Comparison of ENCODE assay signal across 27 cellular contexts in genomic region chr14:88799522-88799921, GRCh38. TPM values are rescaled to one million over a fixed set of nuclear protein-coding genes. Genes with fewer than 3 reads are reported as not detected.
DNase-seq lines count a peak whose midpoint lies in the region; ATAC-seq, FAIRE-seq and TF ChIP-seq lines count a peak whose summit lies in the region.
"Had no signal": no experiment of that assay in that cellular context is flagged by ENCODE, and none has a peak within 500 bp of the region (broad histone marks: within the 10 kb centered on the region; RNA-seq: fewer than 3 reads in every experiment).

No MANE protein-coding gene starts in this region.

- BruUV-seq in IMR-90 (replicated peaks; lab: Mats Ljungman, UMichigan): no TSS peak

- dilution Hi-C loops in IMR-90 (cut with HindIII; ENCODE audit: low sequenced_read_pairs, unreplicated experiment): no loop called here

- no peak overlapping the region for H4K5ac ChIP-seq in IMR-90 (ENCODE audit: low read depth, low read length)

- H2BK15ac ChIP-seq in IMR-90 (ENCODE audit: low read depth, low read length): no peak overlapping the region

- 19% methylated on average over 5 of the region's 5 CpGs for WGBS in A549 (ENCODE audit: missing lambda C conversion rate)
- no CpG with 5 or more reads among the region's 5 CpGs for WGBS in IMR-90 (ENCODE audit: extremely low coverage in 2 of 2, insufficient read length in 1 of 2), 2 experiments

- H2BK120ac ChIP-seq in IMR-90 (ENCODE audit: low read depth, low read length): no peak overlapping the region

- TF ChIP-seq CTCF in A549 (IDR thresholded peaks at IDR 0.05) (no peak), IMR-90 (conservative IDR thresholded peaks at IDR 0.05; ENCODE audit: low read depth, low read length) (no peak)

- no peaks in the 10 kb centered on the region for H3K36me3 ChIP-seq in IMR-90 (ENCODE audit: control insufficient read depth, insufficient read depth, low read length)
- no peaks in the 10 kb centered on the region for H3K36me3 ChIP-seq in iPS-15b (ENCODE audit: control insufficient read depth, insufficient read depth, low read length)
- H3K36me3 ChIP-seq: BLaER1 had no signal

- no peak for DNase-seq in A549 (ENCODE audit: low read depth in 1 of 2, low spot score in 1 of 2)
- no peak for DNase-seq in IMR-90
- DNase-seq in NCI-H1436 treated with DMSO at 0.1 percent for 48 hours (lab: John Stamatoyannopoulos, UW): no peak
- no peak for DNase-seq in globus pallidus (ENCODE audit: low spot score)
- DNase-seq: 8988T; ACHN; BE2C; C1 segment of cervical spinal cord; CD4-positive, alpha-beta memory T cell; CD4-positive, CD25-positive, alpha-beta regulatory T cell; CD8-positive, alpha-beta memory T cell; COR-L47; DMS 273 treated with DMSO at 0.1 percent for 48 hours; DMS153; DMS53; DMS79; DND-41; EL; GDM1 had no signal

- POLR2A ChIA-PET in A549 (lab: Yijun Ruan, JAX): no interaction called here
- POLR2A ChIA-PET in IMR-90 (lab: Charles Lee; ENCODE audit: unreplicated experiment): no interaction called here

- H4K20me1 ChIP-seq in IMR-90 (ENCODE audit: insufficient read depth, low read length): no peaks in the 10 kb centered on the region
- H4K20me1 ChIP-seq: BLaER1 had no signal

- no peak overlapping the region for H4K8ac ChIP-seq in IMR-90 (ENCODE audit: low read depth in 2 of 2, low read length in 2 of 2)

- no peaks in the 10 kb centered on the region for H3K4me1 ChIP-seq in A549
- no peaks in the 10 kb centered on the region for H3K4me1 ChIP-seq in IMR-90 (ENCODE audit: control insufficient read depth, insufficient read depth, low read length)
- no peaks in the 10 kb centered on the region for H3K4me1 ChIP-seq in iPS-15b (ENCODE audit: control insufficient read depth, insufficient read depth, low read length)
- H3K4me1 ChIP-seq: BLaER1 had no signal

- in situ Hi-C loops in IMR-90 (cut with MboI; ENCODE audit: low sequenced_read_pairs): no loop called here

- ATAC-seq in A549 (no peak), IMR-90 (ENCODE audit: low read depth) (no peak)
- ATAC-seq: GM12878 had no signal

- TF ChIP-seq EP300 in A549 (IDR thresholded peaks at IDR 0.05): no peak

- H3K27ac ChIP-seq in A549 (no peak overlapping the region), IMR-90 (ENCODE audit: insufficient read depth, low read length) (no peak overlapping the region)
- H3K27ac ChIP-seq: BLaER1 had no signal

- no peak overlapping the region for H4K91ac ChIP-seq in IMR-90 (ENCODE audit: insufficient read depth, low read depth, low read length)

- H3K9me1 ChIP-seq in IMR-90 (ENCODE audit: insufficient read depth, low read length): no peaks in the 10 kb centered on the region

- no peak overlapping the region for H3K4me3 ChIP-seq in A549
- H3K4me3 ChIP-seq in IMR-90 (ENCODE audit: insufficient read depth, low read depth, low read length): no peak overlapping the region
- no peak overlapping the region for H3K4me3 ChIP-seq in iPS-15b (ENCODE audit: low read depth, low read length)
- H3K4me3 ChIP-seq: BLaER1, GM12878 had no signal

- no peak overlapping the region for H2BK5ac ChIP-seq in IMR-90 (ENCODE audit: low read depth, low read length, poor library complexity, severe bottlenecking)

- no peak overlapping the region for H3K23ac ChIP-seq in IMR-90 (ENCODE audit: low read depth, low read length)

- H3K4me2 ChIP-seq in A549: no peak overlapping the region
- no peak overlapping the region for H3K4me2 ChIP-seq in IMR-90 (ENCODE audit: low read depth, low read length)
- H3K4me2 ChIP-seq: BLaER1 had no signal

- H2AK9ac ChIP-seq in IMR-90 (replicated peaks; ENCODE audit: low read depth, low read length, poor library complexity): no peak overlapping the region

- TF ChIP-seq POLR2A in A549 (IDR thresholded peaks at IDR 0.05; ENCODE audit: low read length) (no peak), IMR-90 (IDR thresholded peaks at IDR 0.05; ENCODE audit: low read depth, low read length) (no peak)

- no peak overlapping the region for H2BK20ac ChIP-seq in IMR-90 (ENCODE audit: low read depth, low read length)

- no peaks in the 10 kb centered on the region for H3K27me3 ChIP-seq in IMR-90 (ENCODE audit: control insufficient read depth, insufficient read depth, low read length)
- H3K27me3 ChIP-seq in iPS-15b (ENCODE audit: control insufficient read depth, insufficient read depth, low read length): peaks cover 6% of the 10 kb centered on the region
- H3K27me3 ChIP-seq: BE2C, BLaER1 had no signal

- no peaks in the 10 kb centered on the region for H3K9me3 ChIP-seq in A549
- H3K9me3 ChIP-seq in IMR-90 (ENCODE audit: control insufficient read depth, insufficient read depth, low read length): no peaks in the 10 kb centered on the region
- H3K9me3 ChIP-seq in iPS-15b (ENCODE audit: control insufficient read depth, insufficient read depth, low read length): no peaks in the 10 kb centered on the region
- H3K9me3 ChIP-seq: BLaER1 had no signal

- H3K9ac ChIP-seq in IMR-90 (ENCODE audit: low read depth, low read length) (no peak overlapping the region), iPS-15b (ENCODE audit: low read depth, low read length) (peak overlapping the region; percentile 1)
- H3K9ac ChIP-seq: BLaER1 had no signal

- TF ChIP-seq RAD21 in A549 (conservative IDR thresholded peaks at IDR 0.05 in 1 of 2, IDR thresholded peaks at IDR 0.05 in 1 of 2): no peak
- TF ChIP-seq RAD21 in IMR-90 (IDR thresholded peaks at IDR 0.05; ENCODE audit: low read length): no peak

- no peak overlapping the region for H3K18ac ChIP-seq in IMR-90 (ENCODE audit: low read depth, low read length)

- H3K4ac ChIP-seq in IMR-90 (ENCODE audit: low read depth, low read length): no peak overlapping the region

- FAIRE-seq in A549 (lab: Jason Lieb, UNC): no peak
- FAIRE-seq: A204.1, GM12878, GM12892, GM18507 had no signal

- CTCF ChIA-PET in A549 (lab: Yijun Ruan, JAX) (no interaction called here), IMR-90 (lab: Yijun Ruan, JAX) (no interaction called here)

- H2AK5ac ChIP-seq in IMR-90 (ENCODE audit: low read depth, low read length): no peak overlapping the region

- no peak overlapping the region for H2AFZ ChIP-seq in IMR-90 (replicated peaks; ENCODE audit: low read length, poor library complexity)

- no peak overlapping the region for H3K56ac ChIP-seq in IMR-90 (ENCODE audit: extremely low read depth, insufficient read depth, low read length)

- no peak overlapping the region for H3K14ac ChIP-seq in IMR-90 (replicated peaks; ENCODE audit: low read depth, low read length)

- no peaks in the 10 kb centered on the region for H3K79me1 ChIP-seq in IMR-90 (ENCODE audit: low read depth in 1 of 2, low read length in 2 of 2)

- intact Hi-C loops in IMR-90 (cut with micrococcal nuclease): no loop called here

TF ChIP-seq in IMR-90, 13 proteins besides CTCF, POLR2A, EP300 and RAD21:
- TF ChIP-seq MAFK (IDR thresholded peaks at IDR 0.05; ENCODE audit: low read depth, low read length) (0 out of 2 replicates have a peak, but pooled peaks have one; percentile 1), MXI1 (IDR thresholded peaks at IDR 0.05; ENCODE audit: borderline replicate concordance, low read depth, low read length) (no peak)

RNA-seq across cellular contexts. Expression of gene EML5, which starts 6.8 kb away (rescaled TPM):
- 0.40 and 0.62 TPM in 2 replicates for polyA plus RNA-seq in A549 (2011; rRNA removed)
- 0.04 and 0.14 TPM in 2 replicates for polyA plus RNA-seq in A549 (2012; cell fraction: cytosol; rRNA removed)
- polyA plus RNA-seq in A549 (2012; cell fraction: nucleus; rRNA removed): 0.05 and 0.34 TPM in 2 replicates
- polyA plus RNA-seq in A549 (2017; fragmentation: RNase III; extraction: RNeasy Plus Mini Kit Qiagen cat#74134 plus additional on column Dnase treatment): 0.44 to 0.86 TPM (median 0.54 TPM) in 3 replicates
- polyA minus RNA-seq in A549 (2011; rRNA and poly(A)+ RNA removed): 0.83 and 0.88 TPM in 2 replicates
- 22.2 and 34.7 TPM in 2 replicates for total RNA-seq in IMR-90 (2012; rRNA removed)
- polyA plus RNA-seq in IMR-90 (2012; rRNA removed): 5.7 and 8.1 TPM in 2 replicates
- polyA plus RNA-seq in IMR-90 (2012; cell fraction: cytosol; rRNA removed): 0.71 and 1.5 TPM in 2 replicates
- polyA plus RNA-seq in IMR-90 (2012; cell fraction: nucleus; rRNA removed; ENCODE audit: low replicate concordance): 2.3 and 18.3 TPM in 2 replicates
- total RNA-seq: G401 had no signal
- polyA plus RNA-seq: CD14-positive monocyte had no signal

RNA-seq across cellular contexts. Expression of gene TTC8, which starts 24.9 kb away (rescaled TPM):
- polyA plus RNA-seq in A549 (2011; rRNA removed) (55.1 and 56.8 TPM in 2 replicates), A549 (2017; fragmentation: RNase III; extraction: RNeasy Plus Mini Kit Qiagen cat#74134 plus additional on column Dnase treatment) (34.4 to 43.3 TPM (median 36.6 TPM) in 3 replicates), IMR-90 (2012; rRNA removed) (75.9 and 84.2 TPM in 2 replicates)
- 38.4 and 39.9 TPM in 2 replicates for polyA plus RNA-seq in A549 (2012; cell fraction: cytosol; rRNA removed)
- 19.3 and 35.0 TPM in 2 replicates for polyA plus RNA-seq in A549 (2012; cell fraction: nucleus; rRNA removed)
- polyA minus RNA-seq in A549 (2011; rRNA and poly(A)+ RNA removed): 32.9 and 47.9 TPM in 2 replicates
- 48.0 and 48.9 TPM in 2 replicates for total RNA-seq in IMR-90 (2012; rRNA removed)
- polyA plus RNA-seq in IMR-90 (2012; cell fraction: cytosol; rRNA removed): 21.1 and 38.5 TPM in 2 replicates
- 29.6 and 115 TPM in 2 replicates for polyA plus RNA-seq in IMR-90 (2012; cell fraction: nucleus; rRNA removed; ENCODE audit: low replicate concordance)
